In genomic region chr1:222644649-222645005, GRCh38 we compare ENCODE assay signal across 8 cellular contexts. TPM values are rescaled to one million over a fixed set of nuclear protein-coding genes. Genes with fewer than 3 reads are reported as not detected.
DNase-seq lines count a peak whose midpoint lies in the region; TF ChIP-seq lines count a peak whose summit lies in the region.

No MANE protein-coding gene starts in this region.

- H3K27me3 ChIP-seq in left ventricle myocardium inferior (ENCODE audit: low read depth) (no peaks in the 10 kb centered on the region), skeletal muscle satellite cell (ENCODE audit: control insufficient read depth, insufficient read depth, low read length) (no peaks in the 10 kb centered on the region)

- no peaks in the 10 kb centered on the region for H3K9me3 ChIP-seq in left ventricle myocardium inferior (replicated peaks)
- H3K9me3 ChIP-seq in skeletal muscle satellite cell (replicated peaks; ENCODE audit: low read length): no peaks in the 10 kb centered on the region

- H3K4me3 Mint-ChIP-seq in activated CD4-positive, alpha-beta memory T cell treated with anti-CD3 and anti-CD28 coated beads for 36 hours: peak overlapping the region; percentile 99

- intact Hi-C loops in activated CD4-positive, alpha-beta memory T cell treated with anti-CD3 and anti-CD28 coated beads for 36 hours (cut with micrococcal nuclease): loop anchor here (1.0 to 10.0 kb wide), 6 partner anchors 9 to 902 kb away; partner anchors contain the start of genes DUSP10 and TAF1A
- intact Hi-C loops in left ventricle myocardium inferior (cut with micrococcal nuclease): no loop called here

- no peaks in the 10 kb centered on the region for H3K9me3 Mint-ChIP-seq in activated CD4-positive, alpha-beta memory T cell treated with anti-CD3 and anti-CD28 coated beads for 36 hours

- H3K4me1 ChIP-seq in left ventricle myocardium inferior (peaks cover 25% of the 10 kb centered on the region), skeletal muscle satellite cell (ENCODE audit: control insufficient read depth, insufficient read depth, low read length) (peaks cover 13% of the 10 kb centered on the region)

- H3K36me3 ChIP-seq in left ventricle myocardium inferior: peaks cover 32% of the 10 kb centered on the region
- peaks cover under 1% of the 10 kb centered on the region for H3K36me3 ChIP-seq in skeletal muscle satellite cell (ENCODE audit: insufficient read depth, low read length)

- H3K9ac ChIP-seq in skeletal muscle satellite cell (ENCODE audit: low read depth, low read length): peak overlapping the region; percentile 87

- no peaks in the 10 kb centered on the region for H3K27me3 Mint-ChIP-seq in activated CD4-positive, alpha-beta memory T cell treated with anti-CD3 and anti-CD28 coated beads for 36 hours

- H3K27ac ChIP-seq in left ventricle myocardium inferior (replicated peaks): peak overlapping the region; percentile 96

- TF ChIP-seq CTCF in left ventricle myocardium inferior (IDR thresholded peaks at IDR 0.05; ENCODE audit: borderline replicate concordance): no peak

- DNase-seq in activated effector memory CD4-positive, alpha-beta T cell treated with Interleukin-2 at 50 U/mL for 16 hours: peak; percentile 2
- no peak for DNase-seq in activated effector memory CD4-positive, alpha-beta T cell treated with anti-CD3 and anti-CD28 coated beads, Interleukin-2, amount 50 U/mL, for 16 hours
- DNase-seq in activated CD4-positive, alpha-beta memory T cell treated with anti-CD3 and anti-CD28 coated beads for 36 hours: no peak
- no peak for DNase-seq in left ventricle myocardium inferior
- no peak for DNase-seq in inferior parietal cortex (ENCODE audit: extremely low spot score)
- DNase-seq in pons (ENCODE audit: low spot score): no peak
- no peak for DNase-seq in SIG-M5 (lab: John Stamatoyannopoulos, UW)

- peaks cover 8% of the 10 kb centered on the region for H3K36me3 Mint-ChIP-seq in activated CD4-positive, alpha-beta memory T cell treated with anti-CD3 and anti-CD28 coated beads for 36 hours

- POLR2A ChIA-PET in activated CD4-positive, alpha-beta memory T cell treated with anti-CD3 and anti-CD28 coated beads for 36 hours (lab: Charles Lee): interaction anchor here (0.9 to 2.4 kb wide), 8 partner anchors 9 to 88 kb away, joined by 3 to 17 read pairs (median 4); partner anchors contain the start of genes AIDA, BROX and TAF1A

- CTCF ChIA-PET in activated CD4-positive, alpha-beta memory T cell treated with anti-CD3 and anti-CD28 coated beads for 36 hours (lab: Charles Lee): interaction anchor here (0.6 to 4.1 kb wide), 6 partner anchors 9 to 179 kb away, joined by 3 to 23 read pairs (median 3); no protein-coding TSS in a partner anchor

- peak overlapping the region; percentile 94 for H3K27ac Mint-ChIP-seq in activated CD4-positive, alpha-beta memory T cell treated with anti-CD3 and anti-CD28 coated beads for 36 hours

- H3K4me3 ChIP-seq in left ventricle myocardium inferior (peak overlapping the region; percentile 81), skeletal muscle satellite cell (ENCODE audit: low read length) (peak overlapping the region; percentile 88)

- peaks cover 22% of the 10 kb centered on the region for H3K4me1 Mint-ChIP-seq in activated CD4-positive, alpha-beta memory T cell treated with anti-CD3 and anti-CD28 coated beads for 36 hours (ENCODE audit: low read depth)

- H3K4me2 ChIP-seq in skeletal muscle satellite cell (ENCODE audit: low read length): peak overlapping the region; percentile 84

RNA-seq across cellular contexts. Expression of gene MIA3, which starts 26.7 kb away (rescaled TPM):
- 10 to 100 TPM; 41.5 to 43.2 TPM for total RNA-seq in activated CD4-positive, alpha-beta memory T cell treated with anti-CD3 and anti-CD28 coated beads for 36 hours
- 53.5 TPM for total RNA-seq in left ventricle myocardium inferior
- total RNA-seq in skeletal muscle satellite cell (2012; rRNA removed): 26.4 and 45.4 TPM in 2 replicates

RNA-seq across cellular contexts. Expression of gene TAF1A, which starts 54.9 kb away (rescaled TPM):
- total RNA-seq in activated CD4-positive, alpha-beta memory T cell treated with anti-CD3 and anti-CD28 coated beads for 36 hours: 10 to 100 TPM; 19.1 to 19.6 TPM
- total RNA-seq in left ventricle myocardium inferior: 2.5 TPM
- total RNA-seq in skeletal muscle satellite cell (2012; rRNA removed): 8.3 and 13.4 TPM in 2 replicates
